Comparison of ENCODE assay signal across 20 cellular contexts in genomic region chr13:28551498-28551895, GRCh38. TPM values are rescaled to one million over a fixed set of nuclear protein-coding genes. Genes with fewer than 3 reads are reported as not detected.
"Had no signal": no experiment of that assay in that cellular context is flagged by ENCODE, and none has a peak within 500 bp of the region (broad histone marks: within the 10 kb centered on the region; RNA-seq: fewer than 3 reads in every experiment).

No MANE protein-coding gene starts in this region.

- ATAC-seq: foreskin keratinocyte, gastroesophageal sphincter, heart left ventricle, left lobe of liver, natural killer cell, psoas muscle, right cardiac atrium had no signal

- H3K36me3 Mint-ChIP-seq: memory B cell, natural killer cell had no signal

- DNase-seq: dermis blood vessel endothelial cell; effector memory CD4-positive, alpha-beta T cell; foreskin keratinocyte; heart left ventricle; kidney; natural killer cell; occipital lobe; ovary; posterior cingulate gyrus; psoas muscle; right cardiac atrium; sigmoid colon; spleen; stimulated activated CD4-positive, alpha-beta T cell treated with anti-CD3 and anti-CD28 coated beads, Interleukin-2, amount 100 ng/mL, for 48 hours; stimulated activated naive CD4-positive, alpha-beta T cell treated with Interleukin-2 at 50 U/mL for 16 hours; stomach; thyroid gland had no signal

- H3K4me1 Mint-ChIP-seq: memory B cell, natural killer cell had no signal

- H3K9me3 Mint-ChIP-seq: memory B cell, natural killer cell had no signal

- H3K27ac Mint-ChIP-seq: memory B cell, natural killer cell had no signal

- H3K4me3 Mint-ChIP-seq: memory B cell, natural killer cell had no signal

RNA-seq across cellular contexts. Expression of gene FLT1, which starts 56.6 kb away (rescaled TPM):
- total RNA-seq: foreskin keratinocyte had no signal
